ENCODE assay signal across 8 cellular contexts in genomic region chr1:234726359-234726836, GRCh38.
DNase-seq lines count a peak whose midpoint lies in the region; ATAC-seq and TF ChIP-seq lines count a peak whose summit lies in the region.

No MANE protein-coding gene starts in this region.

- POLR2A ChIA-PET in CD4-positive, alpha-beta T cell (lab: Charles Lee): interaction anchor here (1.5 to 7.3 kb wide), 4 partner anchors 115 to 254 kb away, joined by 3 to 238 read pairs (median 36); partner anchors contain the start of gene IRF2BP2

- no peaks in the 10 kb centered on the region for H3K9me3 Mint-ChIP-seq in CD4-positive, alpha-beta T cell
- H3K9me3 Mint-ChIP-seq in nephron: no peaks in the 10 kb centered on the region

- TF ChIP-seq POLR2A in breast epithelium (IDR thresholded peaks at IDR 0.05): no peak

- CTCF ChIA-PET in CD4-positive, alpha-beta T cell (lab: Charles Lee): no interaction called here

- intact Hi-C loops in CD4-positive, alpha-beta T cell (cut with DNase I, micrococcal nuclease): loop anchor here in 1 of 2 experiments (10.0 kb wide), 1 partner anchor 198 kb away; no protein-coding TSS in a partner anchor
- intact Hi-C loops in breast epithelium (cut with DNase I; ENCODE audit: low total_unique reads): loop anchor here (10.0 kb wide), 1 partner anchor 198 kb away; no protein-coding TSS in a partner anchor

- H3K4me3 Mint-ChIP-seq in CD4-positive, alpha-beta T cell: no peak overlapping the region
- H3K4me3 Mint-ChIP-seq in nephron: peak overlapping the region; percentile 10 to 67 (median 64)

- no peak for DNase-seq in CD4-positive, alpha-beta T cell
- peak; percentile 42 for DNase-seq in NCI-H2029 treated with DMSO at 0.1 percent for 48 hours (lab: John Stamatoyannopoulos, UW)
- no peak for DNase-seq in breast epithelium (ENCODE audit: low spot score in 2 of 2)
- no peak for DNase-seq in stimulated activated CD4-positive, alpha-beta T cell treated with anti-CD3 and anti-CD28 coated beads, Interleukin-4, amount 100 ng/mL, for 24 hours
- DNase-seq in GM20000 (ENCODE audit: low spot score): no peak

- no peak for ATAC-seq in CD4-positive, alpha-beta T cell (ENCODE audit: poor library complexity)
- ATAC-seq in HG03039 (IDR thresholded peaks at IDR 0.05; ENCODE audit: unreplicated experiment) (no peak), HG03469 (IDR thresholded peaks at IDR 0.05; ENCODE audit: unreplicated experiment) (no peak)

- no peak overlapping the region for H3K27ac ChIP-seq in CD4-positive, alpha-beta T cell (ENCODE audit: low read depth, low read length)
- H3K27ac ChIP-seq in breast epithelium: peak overlapping the region; percentile 98 to 99

- H3K36me3 ChIP-seq in breast epithelium: no peaks in the 10 kb centered on the region

- H3K4me3 ChIP-seq in breast epithelium: no peak overlapping the region

- peak overlapping the region; percentile 93 for H3K27ac Mint-ChIP-seq in CD4-positive, alpha-beta T cell
- H3K27ac Mint-ChIP-seq in nephron: peak overlapping the region; percentile 99 to 100 (median 99)

- no peaks in the 10 kb centered on the region for H3K27me3 Mint-ChIP-seq in CD4-positive, alpha-beta T cell
- no peaks in the 10 kb centered on the region for H3K27me3 Mint-ChIP-seq in nephron (ENCODE audit: low read depth)

- H3K9me3 ChIP-seq in CD4-positive, alpha-beta T cell (ENCODE audit: control insufficient read depth, low read length): no peaks in the 10 kb centered on the region
- no peaks in the 10 kb centered on the region for H3K9me3 ChIP-seq in breast epithelium

- no peak for TF ChIP-seq CTCF in CD4-positive, alpha-beta T cell (IDR thresholded peaks at IDR 0.05)
- TF ChIP-seq CTCF in breast epithelium (IDR thresholded peaks at IDR 0.05) (no peak), nephron (IDR thresholded peaks at IDR 0.05; ENCODE audit: unreplicated experiment in 3 of 3) (no peak), GM20000 (IDR thresholded peaks at IDR 0.05; ENCODE audit: extremely low read depth, missing control alignments) (no peak)

- no peaks in the 10 kb centered on the region for H3K36me3 Mint-ChIP-seq in CD4-positive, alpha-beta T cell (ENCODE audit: low read depth)
- no peaks in the 10 kb centered on the region for H3K36me3 Mint-ChIP-seq in nephron (ENCODE audit: low read depth)

- H3K27me3 ChIP-seq in CD4-positive, alpha-beta T cell (ENCODE audit: control insufficient read depth, insufficient read depth, low read length): no peaks in the 10 kb centered on the region
- H3K27me3 ChIP-seq in breast epithelium: no peaks in the 10 kb centered on the region

- H3K4me1 Mint-ChIP-seq in CD4-positive, alpha-beta T cell (ENCODE audit: low read depth): peaks cover 95% of the 10 kb centered on the region
- peaks cover 83% of the 10 kb centered on the region for H3K4me1 Mint-ChIP-seq in nephron

- peaks cover 35 to 45% of the 10 kb centered on the region in 2 donors for H3K4me1 ChIP-seq in breast epithelium
